Comparison of ENCODE assay signal across 8 cellular contexts in the genomic region with DNA sequence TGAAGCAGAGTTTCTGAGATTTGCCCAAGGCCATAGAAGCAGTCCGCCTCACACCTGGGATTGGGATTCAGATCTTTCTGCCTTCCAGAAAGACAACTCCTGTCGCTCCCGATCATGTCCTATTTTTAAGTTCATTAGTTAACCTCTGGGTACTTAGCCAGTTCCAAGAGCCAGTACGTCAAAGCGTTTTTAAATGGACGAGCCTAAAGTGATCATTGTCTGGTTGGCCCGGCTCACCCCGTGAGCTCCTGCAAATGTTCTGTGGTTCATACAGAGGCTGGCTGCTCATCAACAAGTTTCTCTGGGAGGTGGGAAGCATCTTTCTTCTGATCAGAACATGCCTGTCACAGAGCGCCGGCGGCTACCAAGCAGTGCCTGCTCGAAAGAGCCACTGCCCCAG.
"Had no signal": no experiment of that assay in that cellular context is flagged by ENCODE, and none has a peak within 500 bp of the region (broad histone marks: within the 10 kb centered on the region; RNA-seq: fewer than 3 reads in every experiment).

No MANE protein-coding gene starts in this region.

- H3K27ac ChIP-seq: HL-60 had no signal

- H3K4me3 ChIP-seq: GM23338, HAP-1, K562 had no signal

- H3K4me1 ChIP-seq: HAP-1 had no signal

- H2AFZ ChIP-seq: GM23338 had no signal

- H3K27ac Mint-ChIP-seq: GM23338, HFFc6 had no signal

- H3K36me3 ChIP-seq: HAP-1 had no signal

- DNase-seq: H7, HFFc6, IMR-90 had no signal

- H3K4me3 Mint-ChIP-seq: GM23338, HFFc6 had no signal

- H3K9me3 ChIP-seq: HAP-1 had no signal

- H3K9me3 Mint-ChIP-seq: GM23338, HFFc6 had no signal

- ATAC-seq: GM23338, HCT116, K562 had no signal

- H3K4me2 ChIP-seq: GM23338 had no signal
